8 cellular contexts compared by ENCODE assay signal in the genomic region with DNA sequence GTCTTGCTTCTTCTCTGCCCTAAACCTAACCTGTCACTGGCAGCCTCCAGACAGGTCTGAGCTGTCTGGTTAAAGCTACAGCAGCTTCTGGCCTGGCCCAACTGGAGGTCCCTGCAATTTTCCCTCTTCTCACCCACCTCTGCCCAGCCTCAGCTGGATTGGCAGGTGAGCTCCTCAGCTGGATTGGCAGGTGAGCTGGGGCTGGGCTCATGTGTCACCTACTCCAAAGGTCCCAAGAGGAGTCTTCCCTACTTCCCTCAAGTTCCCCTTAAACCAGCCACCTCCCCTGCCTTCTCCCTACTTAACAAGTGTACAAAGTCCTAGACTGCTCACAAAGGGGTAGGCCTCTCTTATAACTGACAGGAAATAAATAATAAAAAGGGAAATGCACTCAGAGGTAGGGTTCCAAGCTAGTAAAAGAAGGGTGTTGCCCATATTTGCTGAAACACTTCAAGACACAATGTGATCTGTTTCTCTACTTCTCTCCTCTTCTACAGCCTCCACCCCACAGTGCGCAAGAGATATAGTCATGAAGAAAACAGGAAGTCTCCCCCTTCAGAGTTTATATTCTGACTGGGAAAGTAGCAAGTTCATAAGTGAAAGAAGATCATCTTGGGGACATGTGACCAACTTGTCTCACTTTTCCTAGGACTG. TPM values are rescaled to one million over a fixed set of nuclear protein-coding genes. Genes with fewer than 3 reads are reported as not detected.
DNase-seq lines count a peak whose midpoint lies in the region; ATAC-seq and TF ChIP-seq lines count a peak whose summit lies in the region.

A gene with protein sequence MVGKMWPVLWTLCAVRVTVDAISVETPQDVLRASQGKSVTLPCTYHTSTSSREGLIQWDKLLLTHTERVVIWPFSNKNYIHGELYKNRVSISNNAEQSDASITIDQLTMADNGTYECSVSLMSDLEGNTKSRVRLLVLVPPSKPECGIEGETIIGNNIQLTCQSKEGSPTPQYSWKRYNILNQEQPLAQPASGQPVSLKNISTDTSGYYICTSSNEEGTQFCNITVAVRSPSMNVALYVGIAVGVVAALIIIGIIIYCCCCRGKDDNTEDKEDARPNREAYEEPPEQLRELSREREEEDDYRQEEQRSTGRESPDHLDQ (minus strand): TSS at position 89 of the 654 bp plus-strand sequence. CDS start 90 bp downstream, outside the sequence.

- ATAC-seq in stimulated activated effector memory CD8-positive, alpha-beta T cell treated with anti-CD3 and anti-CD28 coated beads, Interleukin-12 subunit alpha, Interleukin-12 subunit beta, amount 100 ng/mL, for 72 hours = peak; percentile 88

- no peaks in the 10 kb centered on the region for H3K9me3 ChIP-seq in PC-9 (ENCODE audit: insufficient read depth, low read depth)

- peaks cover 22% of the 10 kb centered on the region for H3K4me1 Mint-ChIP-seq in activated CD4-positive, alpha-beta T cell treated with anti-CD3 and anti-CD28 coated beads, Interleukin-2, amount 10 ng/mL, durations not matched to agents 24 days and 14 days
- peaks cover 59% of the 10 kb centered on the region for H3K4me1 Mint-ChIP-seq in activated naive CD4-positive, alpha-beta T cell treated with anti-CD3 and anti-CD28 coated beads, Interleukin-2, amount 50 U/mL, for 24 hours
- H3K4me1 Mint-ChIP-seq in stimulated activated effector memory CD8-positive, alpha-beta T cell treated with anti-CD3 and anti-CD28 coated beads, Interleukin-12 subunit alpha, Interleukin-12 subunit beta, amount 100 ng/mL, for 72 hours = peaks cover 23% of the 10 kb centered on the region

- no peaks in the 10 kb centered on the region for H3K9me2 ChIP-seq in PC-9 (ENCODE audit: insufficient read depth)

- POLR2A ChIA-PET in PC-9 (lab: Charles Lee; ENCODE audit: unreplicated experiment) = no interaction called here
- POLR2A ChIA-PET in RWPE1 (lab: Yijun Ruan, JAX; ENCODE audit: low non-redundant PET) = no interaction called here

- CTCF ChIA-PET in PC-9 (lab: Charles Lee) = no interaction called here
- CTCF ChIA-PET in RWPE1 (lab: Yijun Ruan, JAX) = no interaction called here

- H3K4me1 ChIP-seq in PC-9 (replicated peaks; ENCODE audit: insufficient read depth) = peaks cover 8% of the 10 kb centered on the region

- no peaks in the 10 kb centered on the region for H3K9me3 Mint-ChIP-seq in activated CD4-positive, alpha-beta T cell treated with anti-CD3 and anti-CD28 coated beads, Interleukin-2, amount 10 ng/mL, durations not matched to agents 24 days and 14 days
- H3K9me3 Mint-ChIP-seq in activated naive CD4-positive, alpha-beta T cell treated with anti-CD3 and anti-CD28 coated beads, Interleukin-2, amount 50 U/mL, for 24 hours = no peaks in the 10 kb centered on the region
- H3K9me3 Mint-ChIP-seq in stimulated activated effector memory CD8-positive, alpha-beta T cell treated with anti-CD3 and anti-CD28 coated beads, Interleukin-12 subunit alpha, Interleukin-12 subunit beta, amount 100 ng/mL, for 72 hours = no peaks in the 10 kb centered on the region

- no peak within 1 kb of the TSS for H3K4me3 ChIP-seq in PC-9

- H3F3A ChIP-seq in PC-9 (ENCODE audit: insufficient read depth, low read depth) = peaks cover under 1% of the 10 kb centered on the region; the same call in 1 of the 2 replicates

- H3K27ac Mint-ChIP-seq in activated CD4-positive, alpha-beta T cell treated with anti-CD3 and anti-CD28 coated beads, Interleukin-2, amount 10 ng/mL, durations not matched to agents 24 days and 14 days = peak within 1 kb of the TSS; percentile 92
- peak within 1 kb of the TSS; percentile 92 for H3K27ac Mint-ChIP-seq in activated naive CD4-positive, alpha-beta T cell treated with anti-CD3 and anti-CD28 coated beads, Interleukin-2, amount 50 U/mL, for 24 hours
- peak within 1 kb of the TSS; percentile 97 for H3K27ac Mint-ChIP-seq in stimulated activated effector memory CD8-positive, alpha-beta T cell treated with anti-CD3 and anti-CD28 coated beads, Interleukin-12 subunit alpha, Interleukin-12 subunit beta, amount 100 ng/mL, for 72 hours

- no peaks in the 10 kb centered on the region for H3K27me3 Mint-ChIP-seq in activated CD4-positive, alpha-beta T cell treated with anti-CD3 and anti-CD28 coated beads, Interleukin-2, amount 10 ng/mL, durations not matched to agents 24 days and 14 days
- H3K27me3 Mint-ChIP-seq in activated naive CD4-positive, alpha-beta T cell treated with anti-CD3 and anti-CD28 coated beads, Interleukin-2, amount 50 U/mL, for 24 hours = no peaks in the 10 kb centered on the region

- H3K36me3 ChIP-seq in PC-9 (ENCODE audit: low read depth) = no peaks in the 10 kb centered on the region

- TF ChIP-seq CTCF in PC-9 (conservative IDR thresholded peaks at IDR 0.05) (no peak), RWPE1 (conservative IDR thresholded peaks at IDR 0.05; ENCODE audit: low read depth) (no peak)

- DNase-seq in activated CD4-positive, alpha-beta T cell treated with anti-CD3 and anti-CD28 coated beads, Interleukin-2, amount 10 ng/mL, durations not matched to agents 24 days and 14 days = peak; percentile 77
- DNase-seq in activated CD4-positive, alpha-beta T cell treated with anti-CD3 and anti-CD28 coated beads, Interleukin-2, amount 50 U/mL, for 1 hour = no peak
- DNase-seq in KG1 (lab: John Stamatoyannopoulos, UW) (peak; percentile 45), NCI-H2029 (lab: John Stamatoyannopoulos, UW) (no peak), PC-9 (no peak), RWPE1 (ENCODE audit: low spot score) (no peak)
- no peak for DNase-seq in stimulated activated effector memory CD8-positive, alpha-beta T cell treated with anti-CD3 and anti-CD28 coated beads, Interleukin-12 subunit alpha, Interleukin-12 subunit beta, amount 100 ng/mL, for 72 hours (ENCODE audit: low spot score in 2 of 2)

- H4K20me1 ChIP-seq in PC-9 (ENCODE audit: insufficient read depth) = no peaks in the 10 kb centered on the region

- BruUV-seq in PC-9 (replicated peaks; lab: Mats Ljungman, UMichigan) = no TSS peak

- no peaks in the 10 kb centered on the region for H3K27me3 ChIP-seq in PC-9 (ENCODE audit: insufficient read depth, low read depth)

- intact Hi-C loops in activated CD4-positive, alpha-beta T cell treated with anti-CD3 and anti-CD28 coated beads, Interleukin-2, amount 10 ng/mL, durations not matched to agents 24 days and 14 days (cut with micrococcal nuclease) = no loop called here
- intact Hi-C loops in PC-9 (cut with micrococcal nuclease; ENCODE audit: unreplicated experiment) = no loop called here

- no peaks in the 10 kb centered on the region for H3K79me2 ChIP-seq in PC-9 (ENCODE audit: low read depth)

- no peak within 1 kb of the TSS for H2AFZ ChIP-seq in PC-9

- H3K36me3 Mint-ChIP-seq in activated CD4-positive, alpha-beta T cell treated with anti-CD3 and anti-CD28 coated beads, Interleukin-2, amount 10 ng/mL, durations not matched to agents 24 days and 14 days (ENCODE audit: low read depth) = no peaks in the 10 kb centered on the region
- H3K36me3 Mint-ChIP-seq in activated naive CD4-positive, alpha-beta T cell treated with anti-CD3 and anti-CD28 coated beads, Interleukin-2, amount 50 U/mL, for 24 hours = peaks cover 1% of the 10 kb centered on the region
- H3K36me3 Mint-ChIP-seq in stimulated activated effector memory CD8-positive, alpha-beta T cell treated with anti-CD3 and anti-CD28 coated beads, Interleukin-12 subunit alpha, Interleukin-12 subunit beta, amount 100 ng/mL, for 72 hours = no peaks in the 10 kb centered on the region

- H3K27ac ChIP-seq in PC-9 (no peak within 1 kb of the TSS), RWPE1 (no peak within 1 kb of the TSS)

- H3K4me3 Mint-ChIP-seq in activated CD4-positive, alpha-beta T cell treated with anti-CD3 and anti-CD28 coated beads, Interleukin-2, amount 10 ng/mL, durations not matched to agents 24 days and 14 days = peak within 1 kb of the TSS; percentile 68
- peak within 1 kb of the TSS; percentile 81 for H3K4me3 Mint-ChIP-seq in activated naive CD4-positive, alpha-beta T cell treated with anti-CD3 and anti-CD28 coated beads, Interleukin-2, amount 50 U/mL, for 24 hours
- peak within 1 kb of the TSS; percentile 48 for H3K4me3 Mint-ChIP-seq in stimulated activated effector memory CD8-positive, alpha-beta T cell treated with anti-CD3 and anti-CD28 coated beads, Interleukin-12 subunit alpha, Interleukin-12 subunit beta, amount 100 ng/mL, for 72 hours

- no peak within 1 kb of the TSS for H3K4me2 ChIP-seq in PC-9

RNA-seq across cellular contexts. Expression of the gene that starts here (rescaled TPM):
- total RNA-seq in activated CD4-positive, alpha-beta T cell treated with anti-CD3 and anti-CD28 coated beads, Interleukin-2, amount 10 ng/mL, durations not matched to agents 24 days and 14 days = 0.12 TPM in 1 of 2 replicates, not detected in the other
- total RNA-seq in PC-9 (2021) = not detected in 2 replicates

Comparison
In these comparisons a context has a peak if more than half of its experiments do, and no peak if none do; other contexts are left out.
1. Peak in DNase-seq in activated CD4-positive, alpha-beta T cell treated with anti-CD3 and anti-CD28 coated beads, Interleukin-2, amount 10 ng/mL, durations not matched to agents 24 days and 14 days; RNA of the gene not detected or under 1 TPM.